Comparison of ENCODE assay signal across 23 cellular contexts in the genomic region with DNA sequence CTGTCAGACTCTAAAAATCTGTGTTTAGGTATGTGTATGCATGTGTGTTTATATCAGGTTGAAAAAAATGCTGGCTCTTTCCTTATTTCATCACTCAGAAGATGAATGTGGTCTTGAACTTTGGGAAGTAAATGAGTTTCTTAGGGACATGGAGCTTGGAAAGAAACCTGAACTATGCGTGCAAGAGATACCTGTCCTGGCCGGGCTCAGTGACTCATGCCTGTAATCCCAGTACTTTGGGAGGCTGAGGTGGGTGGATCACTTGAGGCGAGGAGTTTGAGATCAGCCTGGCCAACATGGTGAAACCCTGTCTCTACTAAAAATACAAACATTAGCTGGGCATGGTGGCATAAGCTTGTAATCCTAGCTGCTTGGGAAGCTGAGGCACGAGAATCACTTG. TPM values are rescaled to one million over a fixed set of nuclear protein-coding genes. Genes with fewer than 3 reads are reported as not detected.
DNase-seq lines count a peak whose midpoint lies in the region; ATAC-seq, FAIRE-seq and TF ChIP-seq lines count a peak whose summit lies in the region.
"Had no signal": no experiment of that assay in that cellular context is flagged by ENCODE, and none has a peak within 500 bp of the region (broad histone marks: within the 10 kb centered on the region; RNA-seq: fewer than 3 reads in every experiment).

No MANE protein-coding gene starts in this region.

- TF ChIP-seq POLR2A in breast epithelium (IDR thresholded peaks at IDR 0.05) (no peak), K562 (conservative IDR thresholded peaks at IDR 0.05) (no peak)

- DNase-seq in MCF 10A (ENCODE audit: unreplicated experiment) (peak; percentile 53), breast epithelium (ENCODE audit: low spot score in 2 of 2) (no peak), K562 (ENCODE audit: extremely low read depth in 1 of 4, low spot score in 3 of 4) (no peak), foreskin keratinocyte (peak in 1 of 2 donors; percentile 17), NCI-H510A (lab: John Stamatoyannopoulos, UW) (no peak), NCI-H1694 (lab: John Stamatoyannopoulos, UW) (no peak)
- DNase-seq: 8988T; CD4-positive, alpha-beta memory T cell; DMS153; DMS79; GDM1; GOT3; H7 had no signal

- H3K4me1 ChIP-seq in breast epithelium (no peaks in the 10 kb centered on the region), K562 (replicated peaks in 1 of 2; ENCODE audit: control insufficient read depth in 2 of 2, insufficient read depth in 2 of 2, low read length in 2 of 2) (peaks cover 0 to 9% of the 10 kb centered on the region in 2 experiments; a peak in 1 of 5 replicates), foreskin keratinocyte (no peaks in the 10 kb centered on the region)

- H3K9me3 ChIP-seq in breast epithelium (no peaks in the 10 kb centered on the region), K562 (replicated peaks; ENCODE audit: control insufficient read depth, insufficient read depth, low read depth, low read length) (no peaks in the 10 kb centered on the region)
- H3K9me3 ChIP-seq: BLaER1 had no signal

- H3K36me3 Mint-ChIP-seq in MCF 10A (ENCODE audit: insufficient read depth, unreplicated experiment), result no peaks in the 10 kb centered on the region
- H3K36me3 Mint-ChIP-seq: CD14-positive monocyte; CD4-positive, alpha-beta memory T cell had no signal

- no peak overlapping the region for H3K4me3 Mint-ChIP-seq in MCF 10A (ENCODE audit: unreplicated experiment)
- H3K4me3 Mint-ChIP-seq: CD14-positive monocyte; CD4-positive, alpha-beta memory T cell had no signal

- no peaks in the 10 kb centered on the region for H3K9me3 Mint-ChIP-seq in MCF 10A (ENCODE audit: unreplicated experiment)
- H3K9me3 Mint-ChIP-seq: CD4-positive, alpha-beta memory T cell had no signal

- TF ChIP-seq CTCF in MCF 10A (IDR thresholded peaks at IDR 0.05; ENCODE audit: unreplicated experiment) (no peak), breast epithelium (IDR thresholded peaks at IDR 0.05) (no peak), K562 (IDR thresholded peaks at IDR 0.05 in 2 of 3, conservative IDR thresholded peaks at IDR 0.05 in 1 of 3; ENCODE audit: insufficient read depth in 2 of 3, low read depth in 1 of 3, low read length in 3 of 3) (no peak), foreskin keratinocyte (conservative IDR thresholded peaks at IDR 0.05) (no peak)

- H3K79me2 ChIP-seq in K562 (ENCODE audit: control insufficient read depth, insufficient read depth, low read length), result no peaks in the 10 kb centered on the region

- BruUV-seq in MCF 10A (replicated peaks; lab: Mats Ljungman, UMichigan) (no TSS peak), K562 (replicated peaks; lab: Mats Ljungman, UMichigan) (no TSS peak)

- H3K27me3 ChIP-seq in breast epithelium (peaks cover 0 to 25% of the 10 kb centered on the region in 2 donors), K562 (ENCODE audit: control insufficient read depth in 2 of 2, insufficient read depth in 2 of 2, low read length in 2 of 2) (peaks cover 51 to 91% of the 10 kb centered on the region in 2 experiments), foreskin keratinocyte (peaks cover 29% of the 10 kb centered on the region)

- no peak overlapping the region for H3K27ac ChIP-seq in breast epithelium
- H3K27ac ChIP-seq in K562 (ENCODE audit: extremely low read depth, low read depth, low read length), result no peak overlapping the region
- H3K27ac ChIP-seq in foreskin keratinocyte, result no peak overlapping the region
- H3K27ac ChIP-seq: BLaER1 had no signal

- H3K4me3 ChIP-seq in breast epithelium (no peak overlapping the region), K562 (no peak overlapping the region)
- H3K4me3 ChIP-seq: BLaER1 had no signal

- H3K4me2 ChIP-seq in K562 (ENCODE audit: insufficient read depth, low read length), result no peak overlapping the region
- H3K4me2 ChIP-seq: BLaER1 had no signal

- H3K27me3 Mint-ChIP-seq in MCF 10A (ENCODE audit: insufficient read depth, unreplicated experiment), result peaks cover 16% of the 10 kb centered on the region

- H3K9me1 ChIP-seq in K562 (ENCODE audit: control insufficient read depth, insufficient read depth, low read length), result no peaks in the 10 kb centered on the region

- POLR2A ChIA-PET in MCF 10A (lab: Yijun Ruan, JAX), result no interaction called here
- POLR2A ChIA-PET in K562 (lab: Yijun Ruan, JAX), result interaction anchor here (1.1 to 1.4 kb wide), 2 partner anchors 10 to 12 kb away, joined by 3 to 4 read pairs; no protein-coding TSS in a partner anchor

- no peak overlapping the region for H3K9ac ChIP-seq in K562 (ENCODE audit: insufficient read depth in 1 of 2, low read depth in 2 of 2, low read length in 2 of 2)
- H3K9ac ChIP-seq: BLaER1 had no signal

- WGBS in K562 (ENCODE audit: insufficient coverage, low coverage, missing lambda C conversion rate), result 0% methylated on average over 4 of the region's 4 CpGs

- no peak overlapping the region for H3K27ac Mint-ChIP-seq in MCF 10A (ENCODE audit: low read depth, unreplicated experiment)
- H3K27ac Mint-ChIP-seq: CD14-positive monocyte; CD4-positive, alpha-beta memory T cell had no signal

- TF ChIP-seq RAD21 in K562 (CRISPR knock-in tag; conservative IDR thresholded peaks at IDR 0.05 in 1 of 2, IDR thresholded peaks at IDR 0.05 in 1 of 2), result no peak

- ATAC-seq in K562 (no peak), foreskin keratinocyte (peak; percentile 38), HG03159 (IDR thresholded peaks at IDR 0.05; ENCODE audit: unreplicated experiment) (no peak)
- ATAC-seq: HCT116, HepG2 had no signal

- no peaks in the 10 kb centered on the region for H3K36me3 ChIP-seq in breast epithelium
- no peaks in the 10 kb centered on the region for H3K36me3 ChIP-seq in K562 (ENCODE audit: control insufficient read depth, insufficient read depth, low read length)
- H3K36me3 ChIP-seq: BLaER1 had no signal

- in situ Hi-C loops in K562 (cut with MboI), result no loop called here

- TF ChIP-seq EP300 in K562 (IDR thresholded peaks at IDR 0.05; ENCODE audit: low read length), result no peak

- peak; percentile 11 for FAIRE-seq in K562 (lab: Jason Lieb, UNC)
- FAIRE-seq: GM12892, GM18507, HepG2 had no signal

- CTCF ChIA-PET in MCF 10A (lab: Yijun Ruan, JAX) (no interaction called here), K562 (lab: Yijun Ruan, JAX; ENCODE audit: low intra/inter-chr PET ratio) (no interaction called here)

- intact Hi-C loops in MCF 10A (cut with micrococcal nuclease), result no loop called here
- intact Hi-C loops in breast epithelium (cut with DNase I; ENCODE audit: low total_unique reads), result no loop called here
- intact Hi-C loops in K562 (cut with micrococcal nuclease), result no loop called here

- H2AFZ ChIP-seq in K562 (ENCODE audit: low read depth, low read length), result no peak overlapping the region

- 0 out of 2 replicates have a peak, but pooled peaks cover 13% of the 10 kb centered on the region for H4K20me1 ChIP-seq in K562 (replicated peaks; ENCODE audit: control insufficient read depth, insufficient read depth, low read length)

- no peaks in the 10 kb centered on the region for H3K4me1 Mint-ChIP-seq in MCF 10A (ENCODE audit: insufficient read depth, unreplicated experiment)
- H3K4me1 Mint-ChIP-seq: CD14-positive monocyte had no signal

TF ChIP-seq in K562, 482 proteins besides CTCF, POLR2A, EP300 and RAD21:
- no peak for TF ChIP-seq SAFB (IDR thresholded peaks at IDR 0.05; ENCODE audit: borderline replicate concordance, low read depth, low read length)
- TF ChIP-seq, protein P1, sequence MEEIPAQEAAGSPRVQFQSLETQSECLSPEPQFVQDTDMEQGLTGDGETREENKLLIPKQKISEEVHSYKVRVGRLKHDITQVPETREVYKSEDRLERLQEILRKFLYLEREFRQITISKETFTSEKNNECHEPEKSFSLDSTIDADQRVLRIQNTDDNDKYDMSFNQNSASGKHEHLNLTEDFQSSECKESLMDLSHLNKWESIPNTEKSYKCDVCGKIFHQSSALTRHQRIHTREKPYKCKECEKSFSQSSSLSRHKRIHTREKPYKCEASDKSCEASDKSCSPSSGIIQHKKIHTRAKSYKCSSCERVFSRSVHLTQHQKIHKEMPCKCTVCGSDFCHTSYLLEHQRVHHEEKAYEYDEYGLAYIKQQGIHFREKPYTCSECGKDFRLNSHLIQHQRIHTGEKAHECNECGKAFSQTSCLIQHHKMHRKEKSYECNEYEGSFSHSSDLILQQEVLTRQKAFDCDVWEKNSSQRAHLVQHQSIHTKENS (CRISPR knock-in tag; IDR thresholded peaks at IDR 0.05), result no peak
- no peak for TF ChIP-seq ETV1 (tag; conservative IDR thresholded peaks at IDR 0.05; ENCODE audit: low read depth)
- no peak for TF ChIP-seq ZNF354B (CRISPR knock-in tag; IDR thresholded peaks at IDR 0.05)
- no peak for TF ChIP-seq SIRT6 (IDR thresholded peaks at IDR 0.05; ENCODE audit: low read depth, low read length)
- no peak for TF ChIP-seq ETS2 (tag; IDR thresholded peaks at IDR 0.05; ENCODE audit: borderline replicate concordance, poor library complexity, severe bottlenecking)
- TF ChIP-seq PHTF2 (CRISPR knock-in tag; IDR thresholded peaks at IDR 0.05), result no peak
- no peak for TF ChIP-seq ARID2 (IDR thresholded peaks at IDR 0.05)
- no peak for TF ChIP-seq YY1 (IDR thresholded peaks at IDR 0.05; ENCODE audit: borderline replicate concordance in 1 of 3, control insufficient read depth in 1 of 3, extremely low read depth in 1 of 3, insufficient read depth in 3 of 3, insufficient read length in 1 of 3, insufficient replicate concordance in 2 of 3, low read depth in 1 of 3, low read length in 2 of 3)
TF ChIP-seq in K562: peak in this region for 0.

RNA-seq across cellular contexts. Expression of a gene that starts 4.4 kb away (rescaled TPM):
- total RNA-seq in MCF 10A (2022), result not detected in 2 replicates
- total RNA-seq in breast epithelium, result under 1 TPM in 2 of 3 donors, not detected in 1; 0.33 to 0.73 TPM
- total RNA-seq in K562 (2011; cell fraction: chromatin; rRNA removed; ENCODE audit: low replicate concordance), result not detected in 2 replicates
- not detected in 2 replicates for total RNA-seq in K562 (2011; cell fraction: nucleolus; rRNA removed)
- not detected in 2 replicates for total RNA-seq in K562 (2011; cell fraction: nucleoplasm; rRNA removed)
- total RNA-seq in K562 (2014; rRNA removed), result not detected in 2 replicates
- total RNA-seq in K562 (2014; rRNA removed; fragmentation: Illumina TruSeq; extraction: Trizol), result not detected in 2 replicates
- not detected in 2 replicates for total RNA-seq in K562 (2015; rRNA removed; fragmentation: Illumina TruSeq; extraction: Trizol)
- total RNA-seq in K562 (2021), result not detected in 2 replicates
- not detected in 2 replicates for polyA plus RNA-seq in K562 (2011; rRNA removed)
- polyA plus RNA-seq in K562 (2011; cell fraction: cytosol; rRNA removed), result not detected in 2 replicates
- not detected in 2 replicates for polyA plus RNA-seq in K562 (2011; cell fraction: nucleus; rRNA removed)
- polyA plus RNA-seq in K562 (2012), result not detected in 2 replicates
- not detected in 2 replicates for polyA plus RNA-seq in K562 (2014; fragmentation: Illumina TruSeq; extraction: Trizol)
- not detected for polyA plus RNA-seq in K562 (2014; fragmentation: Nextera tagmentation; extraction: Ambion mirVana)
- not detected in 2 replicates for polyA plus RNA-seq in K562 (2014; rRNA removed)
- polyA minus RNA-seq in K562 (2011; rRNA and poly(A)+ RNA removed), result not detected in 2 replicates
- polyA minus RNA-seq in K562 (2011; cell fraction: cytosol; rRNA and poly(A)+ RNA removed), result not detected in 2 replicates
- not detected in 2 replicates for polyA minus RNA-seq in K562 (2011; cell fraction: nucleus; rRNA and poly(A)+ RNA removed)
- not detected in 2 replicates for total RNA-seq in foreskin keratinocyte
- not detected in 2 replicates for polyA plus RNA-seq in foreskin keratinocyte
- total RNA-seq: A673; CD4-positive, alpha-beta memory T cell; Daoy; HepG2 had no signal
- polyA plus RNA-seq: AG04450; CD14-positive monocyte; CD4-positive, alpha-beta memory T cell; HepG2 had no signal
